Comparison of ENCODE assay signal across 18 cellular contexts in genomic region chr16:82874251-82874650, GRCh38.
"Had no signal": no experiment of that assay in that cellular context is flagged by ENCODE, and none has a peak within 500 bp of the region (broad histone marks: within the 10 kb centered on the region; RNA-seq: fewer than 3 reads in every experiment).

No MANE protein-coding gene starts in this region.

- H3K36me3 ChIP-seq: lower lobe of right lung, neutrophil, spleen, tibial nerve had no signal

- H3K4me3 ChIP-seq: body of pancreas, lower lobe of right lung, spleen, tibial nerve had no signal

- DNase-seq: activated CD4-positive, CD25-positive, alpha-beta regulatory T cell treated with anti-CD3 and anti-CD28 coated beads, Interleukin-2, amount 50 U/mL, for 72 hours; activated CD8-positive, alpha-beta memory T cell treated with anti-CD3 and anti-CD28 coated beads for 24 hours; activated CD8-positive, alpha-beta memory T cell treated with anti-CD3 and anti-CD28 coated beads, Interleukin-2, amount 50 U/mL, for 48 hours; activated gamma-delta T cell treated with Interleukin-2 at 50 U/mL for 16 hours; body of pancreas; caudate nucleus; endodermal cell; left cardiac atrium; lower lobe of right lung; natural killer cell; spleen; stimulated activated CD4-positive, alpha-beta T cell treated with anti-CD3 and anti-CD28 coated beads, Interleukin-4, amount 100 ng/mL, for 4 hours; T1000 had no signal

- H3K4me1 Mint-ChIP-seq: stimulated activated memory B cell treated with anti-CD40 and anti-IgM and Interleukin-4, amounts not matched to agents 10 μg/mL and 1 μg/mL and 100 μg/mL, for 72 hours had no signal

- H3K36me3 Mint-ChIP-seq: activated naive CD4-positive, alpha-beta T cell treated with anti-CD3 and anti-CD28 coated beads, Interleukin-2, amount 50 U/mL, for 72 hours; natural killer cell had no signal

- H3K9me3 ChIP-seq: body of pancreas, lower lobe of right lung, neutrophil had no signal

- ATAC-seq: activated naive CD4-positive, alpha-beta T cell treated with anti-CD3 and anti-CD28 coated beads, Interleukin-2, amount 50 U/mL, for 72 hours; body of pancreas; lower lobe of right lung; natural killer cell; stimulated activated memory B cell treated with anti-CD40 and anti-IgM and Interleukin-4, amounts not matched to agents 10 μg/mL and 1 μg/mL and 100 μg/mL, for 72 hours had no signal

- H3K27me3 ChIP-seq: body of pancreas, neutrophil, tibial nerve had no signal

- H3K4me1 ChIP-seq: body of pancreas, lower lobe of right lung, spleen, tibial nerve had no signal

- H3K4me3 Mint-ChIP-seq: endodermal cell; natural killer cell; stimulated activated memory B cell treated with anti-CD40 and anti-IgM and Interleukin-4, amounts not matched to agents 10 μg/mL and 1 μg/mL and 100 μg/mL, for 72 hours had no signal

- H3K27ac ChIP-seq: body of pancreas, epithelial cell of prostate, lower lobe of right lung, neutrophil, spleen, tibial nerve had no signal

- H3K27ac Mint-ChIP-seq: activated naive CD4-positive, alpha-beta T cell treated with anti-CD3 and anti-CD28 coated beads, Interleukin-2, amount 50 U/mL, for 72 hours; endodermal cell; natural killer cell; stimulated activated memory B cell treated with anti-CD40 and anti-IgM and Interleukin-4, amounts not matched to agents 10 μg/mL and 1 μg/mL and 100 μg/mL, for 72 hours had no signal
